ENCODE assay signal across 9 cellular contexts in genomic region chr11:86743223-86744118, GRCh38. TPM values are rescaled to one million over a fixed set of nuclear protein-coding genes. Genes with fewer than 3 reads are reported as not detected.
A peak's percentile ranks its signal among the peaks of the same experiment; 100 is the strongest.
DNase-seq lines count a peak whose midpoint lies in the region; FAIRE-seq and TF ChIP-seq lines count a peak whose summit lies in the region.
"Had no signal": no experiment of that assay in that cellular context is flagged by ENCODE, and none has a peak within 500 bp of the region (broad histone marks: within the 10 kb centered on the region; RNA-seq: fewer than 3 reads in every experiment).

No MANE protein-coding gene starts in this region.

- peaks cover 14 to 22% of the 10 kb centered on the region in 2 donors for H3K4me1 ChIP-seq in neuronal stem cell (ENCODE audit: control insufficient read depth in 2 of 2, insufficient read depth in 1 of 2, low read depth in 1 of 2, low read length in 2 of 2)

- TF ChIP-seq CTCF in choroid plexus epithelial cell (conservative IDR thresholded peaks at IDR 0.05; ENCODE audit: low read depth, low read length) (no peak), nephron progenitor cell (IDR thresholded peaks at IDR 0.05) (no peak)

- no peaks in the 10 kb centered on the region for H3K36me3 ChIP-seq in neuronal stem cell (replicated peaks in 1 of 2; ENCODE audit: control insufficient read depth in 2 of 2, insufficient read depth in 2 of 2, low read length in 2 of 2)

- H2AFZ ChIP-seq in neuronal stem cell (ENCODE audit: low read length) = no peak overlapping the region

- no peaks in the 10 kb centered on the region for H3K9me3 Mint-ChIP-seq in nephron progenitor cell
- H3K9me3 Mint-ChIP-seq: activated naive CD4-positive, alpha-beta T cell treated with anti-CD3 and anti-CD28 coated beads, Interleukin-2, amount 50 U/mL, for 24 hours had no signal

- no peaks in the 10 kb centered on the region for H3K27me3 ChIP-seq in neuronal stem cell (ENCODE audit: control insufficient read depth in 3 of 3, insufficient read depth in 3 of 3, low read depth in 1 of 3, low read length in 3 of 3)

- H2BK120ac ChIP-seq in neuronal stem cell (ENCODE audit: low read depth, low read length) = no peak overlapping the region

- H3K27ac Mint-ChIP-seq in nephron progenitor cell = peak overlapping the region; percentile 57
- H3K27ac Mint-ChIP-seq: activated naive CD4-positive, alpha-beta T cell treated with anti-CD3 and anti-CD28 coated beads, Interleukin-2, amount 50 U/mL, for 24 hours had no signal

- H3K23ac ChIP-seq in neuronal stem cell (ENCODE audit: low read depth, low read length, poor library complexity) = no peak overlapping the region

- H2BK5ac ChIP-seq in neuronal stem cell (ENCODE audit: low read length) = no peak overlapping the region

- H3K4ac ChIP-seq in neuronal stem cell (ENCODE audit: low read length) = no peak overlapping the region

- no peak overlapping the region for H3K4me2 ChIP-seq in neuronal stem cell (ENCODE audit: insufficient read depth, low read length, poor library complexity, severe bottlenecking)

- H3K27me3 Mint-ChIP-seq in nephron progenitor cell (ENCODE audit: low read depth, poor library complexity) = peaks cover 5% of the 10 kb centered on the region
- H3K27me3 Mint-ChIP-seq: activated naive CD4-positive, alpha-beta T cell treated with anti-CD3 and anti-CD28 coated beads, Interleukin-2, amount 50 U/mL, for 24 hours had no signal

- no CpG with 5 or more reads among the region's 7 CpGs for WGBS in neuronal stem cell (ENCODE audit: extremely low coverage in 2 of 2, insufficient read length in 2 of 2, insufficient replicate concordance in 1 of 2), 2 donors

- no peak overlapping the region for H3K4me3 Mint-ChIP-seq in nephron progenitor cell
- H3K4me3 Mint-ChIP-seq: activated naive CD4-positive, alpha-beta T cell treated with anti-CD3 and anti-CD28 coated beads, Interleukin-2, amount 50 U/mL, for 24 hours had no signal

- H2BK15ac ChIP-seq in neuronal stem cell (ENCODE audit: low read length) = no peak overlapping the region

- no peaks in the 10 kb centered on the region for H3K36me3 Mint-ChIP-seq in nephron progenitor cell (ENCODE audit: low read depth)
- H3K36me3 Mint-ChIP-seq: activated naive CD4-positive, alpha-beta T cell treated with anti-CD3 and anti-CD28 coated beads, Interleukin-2, amount 50 U/mL, for 24 hours had no signal

- no peak overlapping the region for H3K4me3 ChIP-seq in choroid plexus epithelial cell (ENCODE audit: low read depth, low read length)
- no peak overlapping the region for H3K4me3 ChIP-seq in neuronal stem cell (ENCODE audit: low read length in 2 of 2)

- peak; percentile 94 for FAIRE-seq in RCC 7860 (lab: Jason Lieb, UNC)
- FAIRE-seq in urothelium cell line (lab: Jason Lieb, UNC) = no peak

- H3K79me1 ChIP-seq in neuronal stem cell (ENCODE audit: low read depth, low read length) = peaks cover 2% of the 10 kb centered on the region

- H3K18ac ChIP-seq in neuronal stem cell (ENCODE audit: low read length) = no peak overlapping the region

- H3K4me1 Mint-ChIP-seq in nephron progenitor cell = peaks cover 13% of the 10 kb centered on the region
- H3K4me1 Mint-ChIP-seq: activated naive CD4-positive, alpha-beta T cell treated with anti-CD3 and anti-CD28 coated beads, Interleukin-2, amount 50 U/mL, for 24 hours had no signal

- no peak overlapping the region for H2AK5ac ChIP-seq in neuronal stem cell (ENCODE audit: low read depth, low read length)

- H3K14ac ChIP-seq in neuronal stem cell (ENCODE audit: low read length) = no peak overlapping the region

- DNase-seq in activated effector memory CD4-positive, alpha-beta T cell treated with anti-CD3 and anti-CD28 coated beads, Interleukin-2, amount 50 U/mL, for 16 hours = peak; percentile 71
- DNase-seq in activated effector memory CD4-positive, alpha-beta T cell treated with Interleukin-2 at 50 U/mL for 16 hours = no peak
- DNase-seq in RCC 7860 (ENCODE audit: low spot score) (peak; percentile 99), choroid plexus epithelial cell (ENCODE audit: low read depth) (peak; percentile 96), nephron progenitor cell (no peak), urothelium cell line (ENCODE audit: low spot score) (peak; percentile 79), NCI-H146 treated with DMSO at 0.1 percent for 48 hours (lab: John Stamatoyannopoulos, UW; ENCODE audit: unreplicated experiment) (no peak), neuronal stem cell (ENCODE audit: low spot score) (no peak)

- no peak overlapping the region for H4K91ac ChIP-seq in neuronal stem cell (ENCODE audit: low read depth, low read length, poor library complexity)

- no peak overlapping the region for H4K8ac ChIP-seq in neuronal stem cell (ENCODE audit: low read depth, low read length)

- H3K9me3 ChIP-seq in neuronal stem cell (replicated peaks in 1 of 2; ENCODE audit: control insufficient read depth in 2 of 2, insufficient read depth in 1 of 2, low read depth in 1 of 2, low read length in 2 of 2) = peaks cover 0 to 10% of the 10 kb centered on the region in 2 donors

- H2BK12ac ChIP-seq in neuronal stem cell (ENCODE audit: low read length) = no peak overlapping the region

- H3K9ac ChIP-seq in neuronal stem cell (ENCODE audit: low read depth, low read length, poor library complexity) = no peak overlapping the region

- no peak overlapping the region for H3K27ac ChIP-seq in neuronal stem cell (replicated peaks; ENCODE audit: low read length)

RNA-seq across cellular contexts. Expression of gene PRSS23, which starts 56.9 kb away (rescaled TPM):
- polyA plus RNA-seq in neuronal stem cell (2013, experiment 1 of 2) = 287 TPM
- polyA plus RNA-seq in neuronal stem cell (2013, experiment 2 of 2) = 281 TPM

Comparison
In these comparisons a context has a peak if more than half of its experiments do, and no peak if none do; other contexts are left out.
1. DNase-seq: peak in activated effector memory CD4-positive, alpha-beta T cell treated with anti-CD3 and anti-CD28 coated beads, Interleukin-2, amount 50 U/mL, for 16 hours (single experiment), RCC 7860 (single experiment), choroid plexus epithelial cell (single experiment) and urothelium cell line (single experiment); none in activated effector memory CD4-positive, alpha-beta T cell treated with Interleukin-2 at 50 U/mL for 16 hours (single experiment), nephron progenitor cell (single experiment), NCI-H146 treated with DMSO at 0.1 percent for 48 hours (single experiment) and neuronal stem cell (single experiment).